In the genomic region with DNA sequence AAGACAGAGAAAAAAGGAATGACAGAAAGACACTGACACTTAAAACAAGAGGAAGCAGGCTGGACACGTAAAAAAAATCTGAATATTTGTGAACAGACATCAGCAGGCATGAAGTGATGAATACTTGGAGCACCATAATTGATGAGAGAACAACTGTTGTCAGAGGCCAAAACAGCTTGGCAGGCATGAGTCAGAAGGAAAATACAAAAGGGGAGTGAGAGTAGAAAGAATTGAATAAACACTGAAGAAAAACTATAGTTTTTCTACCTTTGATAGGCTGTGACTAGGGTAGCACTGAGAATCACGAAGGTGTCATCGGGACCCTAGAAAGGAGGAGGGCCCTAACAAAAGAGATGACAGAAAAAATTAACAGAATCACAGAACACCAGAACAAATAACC, we compare ENCODE assay signal across 13 cellular contexts. TPM values are rescaled to one million over a fixed set of nuclear protein-coding genes. Genes with fewer than 3 reads are reported as not detected.
DNase-seq lines count a peak whose midpoint lies in the region; ATAC-seq and TF ChIP-seq lines count a peak whose summit lies in the region.
"Had no signal": no experiment of that assay in that cellular context is flagged by ENCODE, and none has a peak within 500 bp of the region (broad histone marks: within the 10 kb centered on the region; RNA-seq: fewer than 3 reads in every experiment).

No MANE protein-coding gene starts in this region.

- H3K4me1 ChIP-seq in SK-N-SH (ENCODE audit: control insufficient read depth in 1 of 2, insufficient read depth in 2 of 2, low read depth in 1 of 2, low read length in 1 of 2) (peaks cover 5 to 7% of the 10 kb centered on the region in 2 experiments; a peak in 3 of 4 replicates), Karpas-422 (ENCODE audit: low read length) (no peaks in the 10 kb centered on the region)
- H3K4me1 ChIP-seq: transverse colon had no signal

- H4K20me1 ChIP-seq in SK-N-SH (ENCODE audit: insufficient read depth) (peaks cover 7% of the 10 kb centered on the region; the same call in 1 of the 2 replicates), Karpas-422 (ENCODE audit: insufficient read depth, low read depth, low read length) (no peaks in the 10 kb centered on the region)

- H3K4me1 Mint-ChIP-seq in activated CD8-positive, alpha-beta T cell treated with anti-CD3 and anti-CD28 coated beads for 36 hours (ENCODE audit: low read depth): peaks cover 5% of the 10 kb centered on the region
- H3K4me1 Mint-ChIP-seq in activated CD8-positive, alpha-beta T cell treated with anti-CD3 and anti-CD28 coated beads, Interleukin-2, amount 10 ng/mL, durations not matched to agents 7 days and 5 days (ENCODE audit: low read depth): peaks cover 2% of the 10 kb centered on the region

- H3K4me3 ChIP-seq in SK-N-SH (ENCODE audit: low read depth in 2 of 2, low read length in 1 of 2) (no peak overlapping the region), skeletal muscle cell (ENCODE audit: low read depth, low read length) (no peak overlapping the region), Karpas-422 (ENCODE audit: low read length) (no peak overlapping the region), coronary artery (no peak overlapping the region)
- H3K4me3 ChIP-seq: transverse colon had no signal

- intact Hi-C loops in activated CD8-positive, alpha-beta T cell treated with anti-CD3 and anti-CD28 coated beads for 36 hours (cut with micrococcal nuclease): no loop called here

- peak in 1 of 2 experiments; percentile 29; a peak in 1 of 4 replicates for TF ChIP-seq EP300 in SK-N-SH (IDR thresholded peaks at IDR 0.05; ENCODE audit: borderline replicate concordance in 1 of 2, low read depth in 1 of 2, low read length in 1 of 2)

- H3K27ac ChIP-seq in SK-N-SH (ENCODE audit: low read depth in 2 of 2, low read length in 1 of 2): peak overlapping the region in 1 of 2 experiments; percentile 70; a peak in 2 of 4 replicates
- no peak overlapping the region for H3K27ac ChIP-seq in Karpas-422 (ENCODE audit: low read length)
- no peak overlapping the region for H3K27ac ChIP-seq in coronary artery
- H3K27ac ChIP-seq: transverse colon had no signal

- H2AFZ ChIP-seq in SK-N-SH (ENCODE audit: low read depth): no peak overlapping the region
- H2AFZ ChIP-seq in Karpas-422 (ENCODE audit: low read length): no peak overlapping the region

- no peak for DNase-seq in activated CD8-positive, alpha-beta T cell treated with anti-CD3 and anti-CD28 coated beads for 36 hours
- no peak for DNase-seq in activated CD8-positive, alpha-beta T cell treated with anti-CD3 and anti-CD28 coated beads, Interleukin-2, amount 10 ng/mL, durations not matched to agents 7 days and 5 days
- DNase-seq in SK-N-SH (no peak), fibroblast of gingiva (ENCODE audit: low read depth) (peak; percentile 38), skeletal muscle cell (ENCODE audit: low read depth) (peak; percentile 64), Karpas-422 (no peak), coronary artery (ENCODE audit: low spot score) (no peak)
- DNase-seq: activated CD8-positive, alpha-beta memory T cell treated with anti-CD3 and anti-CD28 coated beads for 24 hours; OCI-M1; T-helper 2 cell; transverse colon had no signal

- WGBS in SK-N-SH (ENCODE audit: low lambda C conversion rate): 69% methylated on average over 3 of the region's 3 CpGs

- no peaks in the 10 kb centered on the region for H3K9me3 Mint-ChIP-seq in activated CD8-positive, alpha-beta T cell treated with anti-CD3 and anti-CD28 coated beads for 36 hours
- H3K9me3 Mint-ChIP-seq in activated CD8-positive, alpha-beta T cell treated with anti-CD3 and anti-CD28 coated beads, Interleukin-2, amount 10 ng/mL, durations not matched to agents 7 days and 5 days (ENCODE audit: insufficient read depth): no peaks in the 10 kb centered on the region

- peaks cover 13% of the 10 kb centered on the region for H3F3A ChIP-seq in SK-N-SH (replicated peaks; ENCODE audit: insufficient read depth)

- no peaks in the 10 kb centered on the region; the same call in 1 of the 2 replicates for H3K79me2 ChIP-seq in SK-N-SH (ENCODE audit: insufficient read depth)
- H3K79me2 ChIP-seq in Karpas-422 (ENCODE audit: low read length): 0 out of 2 replicates have a peak, but pooled peaks cover 5% of the 10 kb centered on the region

- H3K27ac Mint-ChIP-seq in activated CD8-positive, alpha-beta T cell treated with anti-CD3 and anti-CD28 coated beads for 36 hours: peak overlapping the region; percentile 11
- no peak overlapping the region for H3K27ac Mint-ChIP-seq in activated CD8-positive, alpha-beta T cell treated with anti-CD3 and anti-CD28 coated beads, Interleukin-2, amount 10 ng/mL, durations not matched to agents 7 days and 5 days

- CTCF ChIA-PET in activated CD8-positive, alpha-beta T cell treated with anti-CD3 and anti-CD28 coated beads for 36 hours (lab: Charles Lee): interaction anchor here (0.6 to 2.8 kb wide), 2 partner anchors 13 to 51 kb away, joined by 3 to 18 read pairs; no protein-coding TSS in a partner anchor
- CTCF ChIA-PET in activated CD8-positive, alpha-beta T cell treated with anti-CD3 and anti-CD28 coated beads, Interleukin-2, amount 10 ng/mL, durations not matched to agents 7 days and 5 days (lab: Charles Lee): interaction anchor here (2.8 kb wide), 1 partner anchor 13 kb away, joined by 13 read pairs; no protein-coding TSS in a partner anchor
- CTCF ChIA-PET in SK-N-SH (lab: Yijun Ruan, JAX): interaction anchor here (3.4 kb wide), 1 partner anchor 13 kb away, joined by 27 read pairs; no protein-coding TSS in a partner anchor

- H3K4me3 Mint-ChIP-seq in activated CD8-positive, alpha-beta T cell treated with anti-CD3 and anti-CD28 coated beads for 36 hours: no peak overlapping the region
- H3K4me3 Mint-ChIP-seq in activated CD8-positive, alpha-beta T cell treated with anti-CD3 and anti-CD28 coated beads, Interleukin-2, amount 10 ng/mL, durations not matched to agents 7 days and 5 days: no peak overlapping the region

- no peaks in the 10 kb centered on the region for H3K9me3 ChIP-seq in SK-N-SH
- H3K9me3 ChIP-seq in Karpas-422 (ENCODE audit: low read length): no peaks in the 10 kb centered on the region
- H3K9me3 ChIP-seq: transverse colon had no signal

- POLR2A ChIA-PET in activated CD8-positive, alpha-beta T cell treated with anti-CD3 and anti-CD28 coated beads for 36 hours (lab: Charles Lee): interaction anchor here (1.1 kb wide), 1 partner anchor 12 kb away, joined by 3 read pairs; no protein-coding TSS in a partner anchor
- POLR2A ChIA-PET in activated CD8-positive, alpha-beta T cell treated with anti-CD3 and anti-CD28 coated beads, Interleukin-2, amount 10 ng/mL, durations not matched to agents 7 days and 5 days (lab: Charles Lee): no interaction called here
- POLR2A ChIA-PET in SK-N-SH (lab: Yijun Ruan, JAX): no interaction called here

- no peaks in the 10 kb centered on the region for H3K9me2 ChIP-seq in SK-N-SH
- no peaks in the 10 kb centered on the region for H3K9me2 ChIP-seq in Karpas-422 (replicated peaks; ENCODE audit: insufficient read depth, low read length)

- H3K36me3 Mint-ChIP-seq in activated CD8-positive, alpha-beta T cell treated with anti-CD3 and anti-CD28 coated beads for 36 hours (ENCODE audit: low read depth): peaks cover 24% of the 10 kb centered on the region
- peaks cover 31% of the 10 kb centered on the region for H3K36me3 Mint-ChIP-seq in activated CD8-positive, alpha-beta T cell treated with anti-CD3 and anti-CD28 coated beads, Interleukin-2, amount 10 ng/mL, durations not matched to agents 7 days and 5 days (ENCODE audit: low read depth)

- H3K27me3 ChIP-seq in SK-N-SH (ENCODE audit: insufficient read depth) (no peaks in the 10 kb centered on the region), Karpas-422 (ENCODE audit: low read length) (no peaks in the 10 kb centered on the region)
- H3K27me3 ChIP-seq: transverse colon had no signal

- H3K9ac ChIP-seq in SK-N-SH (no peak overlapping the region), Karpas-422 (ENCODE audit: low read length) (no peak overlapping the region)

- ATAC-seq in activated CD8-positive, alpha-beta T cell treated with anti-CD3 and anti-CD28 coated beads for 36 hours: no peak
- ATAC-seq in activated CD8-positive, alpha-beta T cell treated with anti-CD3 and anti-CD28 coated beads, Interleukin-2, amount 10 ng/mL, durations not matched to agents 7 days and 5 days: no peak
- no peak for ATAC-seq in HG03460 (IDR thresholded peaks at IDR 0.05; ENCODE audit: unreplicated experiment)
- ATAC-seq: esophagus mucosa had no signal

- peaks cover 53 to 61% of the 10 kb centered on the region in 2 experiments for H3K36me3 ChIP-seq in SK-N-SH (replicated peaks in 1 of 2; ENCODE audit: control insufficient read depth in 1 of 2, insufficient read depth in 2 of 2, low read length in 1 of 2)
- H3K36me3 ChIP-seq in Karpas-422 (ENCODE audit: insufficient read depth, low read length): peaks cover 15% of the 10 kb centered on the region; the same call in 1 of the 2 replicates

- TF ChIP-seq CTCF in activated CD8-positive, alpha-beta T cell treated with anti-CD3 and anti-CD28 coated beads for 36 hours (IDR thresholded peaks at IDR 0.05): no peak
- TF ChIP-seq CTCF in SK-N-SH (IDR thresholded peaks at IDR 0.05): no peak
- no peak for TF ChIP-seq CTCF in coronary artery (IDR thresholded peaks at IDR 0.05)

- H3K27me3 Mint-ChIP-seq in activated CD8-positive, alpha-beta T cell treated with anti-CD3 and anti-CD28 coated beads for 36 hours: no peaks in the 10 kb centered on the region
- no peaks in the 10 kb centered on the region for H3K27me3 Mint-ChIP-seq in activated CD8-positive, alpha-beta T cell treated with anti-CD3 and anti-CD28 coated beads, Interleukin-2, amount 10 ng/mL, durations not matched to agents 7 days and 5 days (ENCODE audit: low read depth)

- H3K4me2 ChIP-seq in SK-N-SH (peak overlapping the region; percentile 11; the same call in 1 of the 2 replicates), Karpas-422 (ENCODE audit: low read depth, low read length, poor library complexity, severe bottlenecking) (no peak overlapping the region)

- TF ChIP-seq RAD21 in SK-N-SH (IDR thresholded peaks at IDR 0.05; ENCODE audit: low read length): no peak

TF ChIP-seq in SK-N-SH, 30 proteins besides CTCF, POLR2A, EP300 and RAD21 (continues in another document):
- TF ChIP-seq FOXJ3 (CRISPR knock-in tag; IDR thresholded peaks at IDR 0.05): no peak

RNA-seq across cellular contexts. Expression of gene GUCA2A, which starts 21.6 kb away (rescaled TPM):
- not detected for total RNA-seq in activated CD8-positive, alpha-beta T cell treated with anti-CD3 and anti-CD28 coated beads for 36 hours
- total RNA-seq in activated CD8-positive, alpha-beta T cell treated with anti-CD3 and anti-CD28 coated beads, Interleukin-2, amount 10 ng/mL, durations not matched to agents 7 days and 5 days: not detected
- not detected in 2 replicates for polyA plus RNA-seq in SK-N-SH (2012; rRNA removed)
- polyA plus RNA-seq in SK-N-SH (2012; cell fraction: cytosol; rRNA removed): not detected in 2 replicates
- not detected in 2 replicates for polyA plus RNA-seq in SK-N-SH (2012; cell fraction: nucleus; rRNA removed)
- not detected in 2 replicates for total RNA-seq in Karpas-422 (2014; rRNA removed; shearing (Covaris generic); ENCODE audit: low replicate concordance)
- total RNA-seq: esophagus mucosa had no signal

RNA-seq across cellular contexts. Expression of gene GUCA2B, which starts 33.0 kb away (rescaled TPM):
- not detected for total RNA-seq in activated CD8-positive, alpha-beta T cell treated with anti-CD3 and anti-CD28 coated beads for 36 hours
- not detected for total RNA-seq in activated CD8-positive, alpha-beta T cell treated with anti-CD3 and anti-CD28 coated beads, Interleukin-2, amount 10 ng/mL, durations not matched to agents 7 days and 5 days
- polyA plus RNA-seq in SK-N-SH (2012; rRNA removed): not detected in 2 replicates
- polyA plus RNA-seq in SK-N-SH (2012; cell fraction: cytosol; rRNA removed): not detected in 2 replicates
- not detected in 2 replicates for polyA plus RNA-seq in SK-N-SH (2012; cell fraction: nucleus; rRNA removed)
- total RNA-seq in Karpas-422 (2014; rRNA removed; shearing (Covaris generic); ENCODE audit: low replicate concordance): not detected in 2 replicates
- total RNA-seq: esophagus mucosa had no signal

Comparison
In these comparisons a context has a peak if more than half of its experiments do, and no peak if none do; other contexts are left out.
1. DNase-seq: peak in fibroblast of gingiva (single experiment) and skeletal muscle cell (single experiment); none in activated CD8-positive, alpha-beta T cell treated with anti-CD3 and anti-CD28 coated beads for 36 hours (single experiment), activated CD8-positive, alpha-beta T cell treated with anti-CD3 and anti-CD28 coated beads, Interleukin-2, amount 10 ng/mL, durations not matched to agents 7 days and 5 days (single experiment), SK-N-SH (single experiment), Karpas-422 (single experiment) and coronary artery (single experiment).